8 cellular contexts compared by ENCODE assay signal in genomic region chr9:136482046-136482792, GRCh38. TPM values are rescaled to one million over a fixed set of nuclear protein-coding genes. Genes with fewer than 3 reads are reported as not detected.
A peak's percentile ranks its signal among the peaks of the same experiment; 100 is the strongest.
DNase-seq lines count a peak whose midpoint lies in the region; ATAC-seq and TF ChIP-seq lines count a peak whose summit lies in the region.

No MANE protein-coding gene starts in this region.

- H3K4me2 ChIP-seq in Loucy (ENCODE audit: low read depth, low read length, poor library complexity, severe bottlenecking): peak overlapping the region; percentile 100

- H4K20me1 ChIP-seq in Loucy (ENCODE audit: insufficient read depth, low read length, poor library complexity, severe bottlenecking): peaks cover 61% of the 10 kb centered on the region

- H3K4me3 Mint-ChIP-seq in activated T-cell treated with anti-CD3 and anti-CD28 coated beads, Interleukin-2, amount 50 U/mL, for 72 hours: peak overlapping the region; percentile 98 to 99

- H3K27ac Mint-ChIP-seq in activated T-cell treated with anti-CD3 and anti-CD28 coated beads, Interleukin-2, amount 50 U/mL, for 72 hours: peak overlapping the region; percentile 91

- H3K79me2 ChIP-seq in Loucy (ENCODE audit: insufficient read depth, low read length): peaks cover 56% of the 10 kb centered on the region

- DNase-seq in SIG-M5 treated with dmso at 0.1 percent for 504 hours (lab: John Stamatoyannopoulos, UW; ENCODE audit: unreplicated experiment): peak; percentile 76
- DNase-seq in SIG-M5 (lab: John Stamatoyannopoulos, UW): no peak
- peak in 1 of 2 donors; percentile 20 for DNase-seq in activated T-cell treated with anti-CD3 and anti-CD28 coated beads, Interleukin-2, amount 50 U/mL, for 72 hours
- DNase-seq in germinal center (ENCODE audit: low spot score): peak; percentile 29
- peak; percentile 40 for DNase-seq in retina
- DNase-seq in iPS-NIHi11 (ENCODE audit: low spot score): no peak

- H3K9ac ChIP-seq in Loucy (ENCODE audit: low read depth, low read length, poor library complexity, severe bottlenecking): peak overlapping the region; percentile 91

- H3K27me3 ChIP-seq in Loucy (ENCODE audit: insufficient read depth, low read length, poor library complexity, severe bottlenecking): no peaks in the 10 kb centered on the region

- no peaks in the 10 kb centered on the region for H3K9me2 ChIP-seq in Loucy (replicated peaks; ENCODE audit: low read depth, low read length)

- peaks cover 21% of the 10 kb centered on the region for H3K4me1 ChIP-seq in Loucy (ENCODE audit: insufficient read depth, low read length, poor library complexity, severe bottlenecking)

- H3F3A ChIP-seq in Loucy (ENCODE audit: low read depth): peaks cover 2% of the 10 kb centered on the region; the same call in 1 of the 2 replicates

- peaks cover 7% of the 10 kb centered on the region; the same call in 1 of the 2 replicates for H3K36me3 ChIP-seq in Loucy (ENCODE audit: insufficient read depth, low read length)

- ATAC-seq in activated T-cell treated with anti-CD3 and anti-CD28 coated beads, Interleukin-2, amount 50 U/mL, for 72 hours (replicated peaks in 1 of 2): no peak
- ATAC-seq in HG03045 (IDR thresholded peaks at IDR 0.05; ENCODE audit: unreplicated experiment): no peak

- H3K4me3 ChIP-seq in Loucy (ENCODE audit: low read length, poor library complexity, severe bottlenecking): peak overlapping the region; percentile 89

- no peaks in the 10 kb centered on the region for H3K9me3 ChIP-seq in Loucy (ENCODE audit: insufficient read depth, low read depth, low read length)

- no peak for TF ChIP-seq CTCF in Loucy (conservative IDR thresholded peaks at IDR 0.05; ENCODE audit: low read length)

- H2AFZ ChIP-seq in Loucy (ENCODE audit: low read length): 0 out of 2 replicates have a peak overlapping the region, but pooled peaks have one; percentile 52

- H3K36me3 Mint-ChIP-seq in activated T-cell treated with anti-CD3 and anti-CD28 coated beads, Interleukin-2, amount 50 U/mL, for 72 hours (ENCODE audit: insufficient read depth in 2 of 2): peaks cover 6 to 10% of the 10 kb centered on the region in 2 donors

- H3K9me3 Mint-ChIP-seq in activated T-cell treated with anti-CD3 and anti-CD28 coated beads, Interleukin-2, amount 50 U/mL, for 72 hours: no peaks in the 10 kb centered on the region

- H3K4me1 Mint-ChIP-seq in activated T-cell treated with anti-CD3 and anti-CD28 coated beads, Interleukin-2, amount 50 U/mL, for 72 hours (ENCODE audit: low read depth): peaks cover 28% of the 10 kb centered on the region

- H3K27me3 Mint-ChIP-seq in activated T-cell treated with anti-CD3 and anti-CD28 coated beads, Interleukin-2, amount 50 U/mL, for 72 hours (ENCODE audit: low read depth): no peaks in the 10 kb centered on the region

RNA-seq across cellular contexts. Expression of gene SEC16A, which starts 0.6 kb away (rescaled TPM):
- total RNA-seq in activated T-cell treated with anti-CD3 and anti-CD28 coated beads, Interleukin-2, amount 50 U/mL, for 72 hours: 10 to 100 TPM; 69.5 to 74.5 TPM

RNA-seq across cellular contexts. Expression of gene INPP5E, which starts 42.6 kb away (rescaled TPM):
- total RNA-seq in activated T-cell treated with anti-CD3 and anti-CD28 coated beads, Interleukin-2, amount 50 U/mL, for 72 hours: 10 to 100 TPM; 17.2 to 20.1 TPM

Comparison
In these comparisons a context has a peak if more than half of its experiments do, and no peak if none do; other contexts are left out.
1. DNase-seq: peak in SIG-M5 treated with dmso at 0.1 percent for 504 hours (single experiment), germinal center (single experiment) and retina (single experiment); none in SIG-M5 (single experiment) and iPS-NIHi11 (single experiment).